In genomic region chr5:140109818-140110733, GRCh38 we compare ENCODE assay signal across 10 cellular contexts. TPM values are rescaled to one million over a fixed set of nuclear protein-coding genes. Genes with fewer than 3 reads are reported as not detected.
A peak's percentile ranks its signal among the peaks of the same experiment; 100 is the strongest.
DNase-seq lines count a peak whose midpoint lies in the region; ATAC-seq and TF ChIP-seq lines count a peak whose summit lies in the region.
"Had no signal": no experiment of that assay in that cellular context is flagged by ENCODE, and none has a peak within 500 bp of the region (broad histone marks: within the 10 kb centered on the region; RNA-seq: fewer than 3 reads in every experiment).

No MANE protein-coding gene starts in this region.

- H3K36me3 ChIP-seq in Caco-2 (ENCODE audit: control insufficient read depth, insufficient read depth, low read length), result no peaks in the 10 kb centered on the region
- H3K36me3 ChIP-seq in KMS-11 (ENCODE audit: insufficient read depth), result no peaks in the 10 kb centered on the region
- H3K36me3 ChIP-seq in adrenal gland (replicated peaks in 1 of 2), result no peaks in the 10 kb centered on the region

- no TSS peak for BruUV-seq in Caco-2 (replicated peaks; lab: Mats Ljungman, UMichigan)

- peaks cover 35% of the 10 kb centered on the region for H3K36me3 Mint-ChIP-seq in Caco-2 (ENCODE audit: insufficient read depth, unreplicated experiment)
- H3K36me3 Mint-ChIP-seq in activated naive CD8-positive, alpha-beta T cell treated with anti-CD3 and anti-CD28 coated beads, Interleukin-2, amount 10 ng/mL, durations not matched to agents 7 days and 5 days, result peaks cover 5% of the 10 kb centered on the region
- peaks cover 0 to 2% (median 0%) of the 10 kb centered on the region in 3 donors for H3K36me3 Mint-ChIP-seq in naive thymus-derived CD8-positive, alpha-beta T cell
- H3K36me3 Mint-ChIP-seq: mesothelial cell of epicardium had no signal

- H3K27ac Mint-ChIP-seq in Caco-2 (ENCODE audit: unreplicated experiment), result no peak overlapping the region
- no peak overlapping the region for H3K27ac Mint-ChIP-seq in activated naive CD8-positive, alpha-beta T cell treated with anti-CD3 and anti-CD28 coated beads, Interleukin-2, amount 10 ng/mL, durations not matched to agents 7 days and 5 days
- H3K27ac Mint-ChIP-seq in naive thymus-derived CD8-positive, alpha-beta T cell, result peak overlapping the region in 2 of 10 donors; percentile 99
- H3K27ac Mint-ChIP-seq: mesothelial cell of epicardium had no signal

- H3K27me3 ChIP-seq in Caco-2 (replicated peaks; ENCODE audit: control insufficient read depth, insufficient read depth, low read length) (no peaks in the 10 kb centered on the region), KMS-11 (ENCODE audit: insufficient read depth, low read depth) (no peaks in the 10 kb centered on the region), adrenal gland (no peaks in the 10 kb centered on the region)

- WGBS in adrenal gland, 4 donors, result 80 to 96% (median 86%) methylated on average over 2 of the region's 2 CpGs

- H3K4me1 ChIP-seq in Caco-2, result peaks cover 4% of the 10 kb centered on the region; the same call in 1 of the 2 replicates
- H3K4me1 ChIP-seq in KMS-11 (ENCODE audit: low read depth, poor library complexity, severe bottlenecking), result peaks cover 35% of the 10 kb centered on the region
- peaks cover 16 to 62% of the 10 kb centered on the region in 2 donors for H3K4me1 ChIP-seq in adrenal gland (replicated peaks in 1 of 2)

- no peaks in the 10 kb centered on the region for H3K9me3 Mint-ChIP-seq in Caco-2 (ENCODE audit: unreplicated experiment)
- no peaks in the 10 kb centered on the region for H3K9me3 Mint-ChIP-seq in activated naive CD8-positive, alpha-beta T cell treated with anti-CD3 and anti-CD28 coated beads, Interleukin-2, amount 10 ng/mL, durations not matched to agents 7 days and 5 days
- H3K9me3 Mint-ChIP-seq in naive thymus-derived CD8-positive, alpha-beta T cell, result no peaks in the 10 kb centered on the region
- H3K9me3 Mint-ChIP-seq: mesothelial cell of epicardium had no signal

- H4K20me1 ChIP-seq in KMS-11 (ENCODE audit: insufficient read depth), result no peaks in the 10 kb centered on the region

- H3K4me2 ChIP-seq in KMS-11, result peak overlapping the region; percentile 94; the same call in 1 of the 2 replicates

- H3K79me2 ChIP-seq in KMS-11 (ENCODE audit: insufficient read depth, low read depth), result peaks cover 42% of the 10 kb centered on the region

- H3K4me3 Mint-ChIP-seq in Caco-2 (ENCODE audit: unreplicated experiment), result peak overlapping the region; percentile 94
- peak overlapping the region; percentile 100 for H3K4me3 Mint-ChIP-seq in activated naive CD8-positive, alpha-beta T cell treated with anti-CD3 and anti-CD28 coated beads, Interleukin-2, amount 10 ng/mL, durations not matched to agents 7 days and 5 days
- H3K4me3 Mint-ChIP-seq in naive thymus-derived CD8-positive, alpha-beta T cell, result peak overlapping the region; percentile 90 to 98 (median 96)

- no peak for ATAC-seq in activated naive CD8-positive, alpha-beta T cell treated with anti-CD3 and anti-CD28 coated beads, Interleukin-2, amount 10 ng/mL, durations not matched to agents 7 days and 5 days (ENCODE audit: low read depth)
- no peak for ATAC-seq in naive thymus-derived CD8-positive, alpha-beta T cell

- H3K4me3 ChIP-seq in Caco-2 (ENCODE audit: low read depth, low read length) (no peak overlapping the region), KMS-11 (IDR thresholded peaks at IDR 0.05; ENCODE audit: insufficient read depth, low read depth, low read length) (no peak overlapping the region), adrenal gland (peak overlapping the region in 1 of 4 donors; percentile 81)

- CTCF ChIA-PET in Caco-2 (lab: Charles Lee), result interaction anchor here (1.2 kb wide), 1 partner anchor 130 kb away, joined by 3 read pairs; no protein-coding TSS in a partner anchor

- TF ChIP-seq POLR2A in adrenal gland (IDR thresholded peaks at IDR 0.05), result no peak

- no peak overlapping the region for H3K27ac ChIP-seq in KMS-11
- H3K27ac ChIP-seq in adrenal gland, result peak overlapping the region in 1 of 5 donors; percentile 98

- H3K4me1 Mint-ChIP-seq in Caco-2 (ENCODE audit: low read depth, unreplicated experiment), result peaks cover 21% of the 10 kb centered on the region
- peaks cover 41% of the 10 kb centered on the region for H3K4me1 Mint-ChIP-seq in activated naive CD8-positive, alpha-beta T cell treated with anti-CD3 and anti-CD28 coated beads, Interleukin-2, amount 10 ng/mL, durations not matched to agents 7 days and 5 days
- H3K4me1 Mint-ChIP-seq in naive thymus-derived CD8-positive, alpha-beta T cell, result peaks cover 28 to 67% (median 62%) of the 10 kb centered on the region in 4 donors

- no peak overlapping the region for H2AFZ ChIP-seq in KMS-11 (ENCODE audit: low read depth)

- POLR2A ChIA-PET in Caco-2 (lab: Charles Lee), result no interaction called here
- POLR2A ChIA-PET in activated naive CD8-positive, alpha-beta T cell treated with anti-CD3 and anti-CD28 coated beads, Interleukin-2, amount 10 ng/mL, durations not matched to agents 7 days and 5 days (lab: Charles Lee), result interaction anchor here (1.3 kb wide), 1 partner anchor 34 kb away, joined by 3 read pairs; no protein-coding TSS in a partner anchor
- POLR2A ChIA-PET in naive thymus-derived CD8-positive, alpha-beta T cell (lab: Charles Lee), result interaction anchor here (0.7 kb wide), 1 partner anchor 66 kb away, joined by 3 read pairs; no protein-coding TSS in a partner anchor

- no peaks in the 10 kb centered on the region for H3K9me3 ChIP-seq in Caco-2
- H3K9me3 ChIP-seq in adrenal gland (replicated peaks in 1 of 3), result no peaks in the 10 kb centered on the region

- no peak overlapping the region for H3K9ac ChIP-seq in KMS-11

- no peaks in the 10 kb centered on the region for H3K27me3 Mint-ChIP-seq in Caco-2 (ENCODE audit: insufficient read depth, unreplicated experiment)
- peaks cover 22% of the 10 kb centered on the region for H3K27me3 Mint-ChIP-seq in activated naive CD8-positive, alpha-beta T cell treated with anti-CD3 and anti-CD28 coated beads, Interleukin-2, amount 10 ng/mL, durations not matched to agents 7 days and 5 days
- H3K27me3 Mint-ChIP-seq in naive thymus-derived CD8-positive, alpha-beta T cell, result peaks cover 0 to 10% (median 2%) of the 10 kb centered on the region in 5 donors

- TF ChIP-seq CTCF in Caco-2 (IDR thresholded peaks at IDR 0.05; ENCODE audit: insufficient read depth in 1 of 2, low read depth in 1 of 2, low read length in 1 of 2, severe bottlenecking in 1 of 2, unreplicated experiment in 1 of 2) (no peak), KMS-11 (conservative IDR thresholded peaks at IDR 0.05; ENCODE audit: low read depth, low read length) (no peak), adrenal gland (IDR thresholded peaks at IDR 0.05) (no peak)

- intact Hi-C loops in Caco-2 (cut with micrococcal nuclease; ENCODE audit: unreplicated experiment), result loop anchor here (2.0 to 10.0 kb wide), 3 partner anchors 32 to 465 kb away; partner anchors contain the start of gene CXXC5
- intact Hi-C loops in adrenal gland (cut with DNase I), result loop anchor here in 1 of 2 donors (5.0 kb wide), 1 partner anchor 37 kb away; no protein-coding TSS in a partner anchor

- DNase-seq in Caco-2 (no peak), NCI-H2171 treated with DMSO at 0.1 percent for 48 hours (lab: John Stamatoyannopoulos, UW) (no peak), adrenal gland (no peak)
- DNase-seq in activated naive CD8-positive, alpha-beta T cell treated with anti-CD3 and anti-CD28 coated beads, Interleukin-2, amount 10 ng/mL, durations not matched to agents 7 days and 5 days, result no peak
- DNase-seq in naive thymus-derived CD8-positive, alpha-beta T cell, result no peak
- no peak for DNase-seq in stimulated activated CD4-positive, alpha-beta T cell treated with anti-CD3 and anti-CD28 coated beads, Interleukin-4, amount 100 ng/mL, for 24 hours
- DNase-seq in stimulated activated CD4-positive, alpha-beta T cell treated with anti-CD3 and anti-CD28 coated beads, Interleukin-1b, Interleukin-23, amount 100 ng/mL, for 48 hours, result no peak
- DNase-seq: DMS153 had no signal

RNA-seq across cellular contexts. Expression of gene PURA, which starts 3.8 kb away (rescaled TPM):
- 14.5 and 15.2 TPM in 2 replicates for total RNA-seq in Caco-2 (2022)
- total RNA-seq in activated naive CD8-positive, alpha-beta T cell treated with anti-CD3 and anti-CD28 coated beads, Interleukin-2, amount 10 ng/mL, durations not matched to agents 7 days and 5 days, result 10 to 100 TPM; 19.8 TPM
- total RNA-seq in naive thymus-derived CD8-positive, alpha-beta T cell, result 10 to 100 TPM; 29.6 to 30.4 TPM
- 1 to 10 TPM; 4.4 to 4.7 (median 4.6) TPM for polyA plus RNA-seq in naive thymus-derived CD8-positive, alpha-beta T cell
- 10 to 100 TPM; 19.0 to 37.0 (median 25.4) TPM for total RNA-seq in adrenal gland
- polyA plus RNA-seq in adrenal gland, result 10 to 100 TPM in 1 of 3 donors, 1 to 10 TPM in 2; 4.9 to 14.0 (median 10.0) TPM

RNA-seq across cellular contexts. Expression of gene IGIP, which starts 15.7 kb away (rescaled TPM):
- 3.7 TPM in 2 replicates for total RNA-seq in Caco-2 (2022)
- 1 to 10 TPM; 6.9 to 7.3 TPM for total RNA-seq in activated naive CD8-positive, alpha-beta T cell treated with anti-CD3 and anti-CD28 coated beads, Interleukin-2, amount 10 ng/mL, durations not matched to agents 7 days and 5 days
- total RNA-seq in naive thymus-derived CD8-positive, alpha-beta T cell, result 10 to 100 TPM; 11.6 to 12.9 TPM
- polyA plus RNA-seq in naive thymus-derived CD8-positive, alpha-beta T cell, result under 1 TPM; 0.24 to 0.51 (median 0.39) TPM
- 10 to 100 TPM in 7 of 8 donors, 1 to 10 TPM in 1; 8.8 to 25.9 (median 13.8) TPM for total RNA-seq in adrenal gland
- 10 to 100 TPM in 2 of 3 donors, 1 to 10 TPM in 1; 5.6 to 14.8 (median 10.9) TPM for polyA plus RNA-seq in adrenal gland
